Comparison of ENCODE assay signal across 27 cellular contexts in genomic region chr12:121283841-121284240, GRCh38. TPM values are rescaled to one million over a fixed set of nuclear protein-coding genes. Genes with fewer than 3 reads are reported as not detected.
DNase-seq lines count a peak whose midpoint lies in the region; ATAC-seq and TF ChIP-seq lines count a peak whose summit lies in the region.
"Had no signal": no experiment of that assay in that cellular context is flagged by ENCODE, and none has a peak within 500 bp of the region (broad histone marks: within the 10 kb centered on the region; RNA-seq: fewer than 3 reads in every experiment).

No MANE protein-coding gene starts in this region.

- peak overlapping the region; percentile 51 for H3K27ac ChIP-seq in cingulate gyrus (ENCODE audit: low read depth, low read length)
- H3K27ac ChIP-seq in mesendoderm (ENCODE audit: low read depth, low read length) = no peak overlapping the region
- peak overlapping the region; percentile 13 for H3K27ac ChIP-seq in upper lobe of right lung
- H3K27ac ChIP-seq: A549; BLaER1 treated with 17β-estradiol and CSF1 and Interleukin-3, amounts not matched to agents 10 nM and 100 nM; PC-9; RWPE1 had no signal

- H3K79me1 ChIP-seq in mesendoderm (ENCODE audit: low read length) = peaks cover 17% of the 10 kb centered on the region

- TF ChIP-seq CTCF in upper lobe of right lung (IDR thresholded peaks at IDR 0.05) = no peak

- H4K8ac ChIP-seq in mesendoderm (ENCODE audit: low read depth, low read length) = no peak overlapping the region

- H3K23ac ChIP-seq in mesendoderm (ENCODE audit: low read length) = no peak overlapping the region

- H4K5ac ChIP-seq in mesendoderm (ENCODE audit: low read length) = no peak overlapping the region

- H3K36me3 ChIP-seq in mesendoderm (ENCODE audit: control insufficient read depth, insufficient read depth, low read length) (no peaks in the 10 kb centered on the region), upper lobe of right lung (no peaks in the 10 kb centered on the region), MG63 (peaks cover 5% of the 10 kb centered on the region; the same call in 1 of the 2 replicates)

- H3K4me1 ChIP-seq in mesendoderm (ENCODE audit: control insufficient read depth, low read depth, low read length) = peaks cover 24% of the 10 kb centered on the region
- H3K4me1 ChIP-seq in upper lobe of right lung = peaks cover 31% of the 10 kb centered on the region
- H3K4me1 ChIP-seq: A549 had no signal

- in situ Hi-C loops in G401 (cut with HindIII; ENCODE audit: low sequenced_read_pairs) = no loop called here

- H3K4ac ChIP-seq in mesendoderm (ENCODE audit: low read depth, low read length) = no peak overlapping the region

- intact Hi-C loops in upper lobe of right lung (cut with DNase I) = no loop called here

- no peak for ATAC-seq in upper lobe of right lung
- ATAC-seq: A549; CD8-positive, alpha-beta T cell; HCT116 had no signal

- H2BK15ac ChIP-seq in mesendoderm (replicated peaks; ENCODE audit: low read depth) = no peak overlapping the region

- H3K18ac ChIP-seq in mesendoderm (ENCODE audit: low read length) = no peak overlapping the region

- DNase-seq in G401 (ENCODE audit: low spot score) (peak; percentile 15), mesendoderm (no peak), upper lobe of right lung (no peak), KG1 (lab: John Stamatoyannopoulos, UW) (no peak), MG63 (no peak), NOMO-1 (lab: John Stamatoyannopoulos, UW; ENCODE audit: unreplicated experiment in 2 of 2) (no peak)
- DNase-seq: AML-193; CD8-positive, alpha-beta T cell; DMS 273 treated with DMSO at 0.1 percent for 48 hours; DMS79; EL; GF-D8; NCI-H1092; NCI-H1417 treated with DMSO at 0.1 percent for 48 hours; NCI-H1694 treated with DMSO at 0.1 percent for 48 hours; NCI-H2081; NCI-H2171; NCI-H524 treated with DMSO at 0.1 percent for 48 hours; NCI-H82; NK-92 treated with Interleukin-12 subunit alpha and Interleukin-12 subunit beta, amount 100 ng/mL, for 24 hours; PC-9; SHP77 treated with DMSO at 0.1 percent for 48 hours had no signal

- no peak overlapping the region for H3K9ac ChIP-seq in mesendoderm (ENCODE audit: low read length)
- H3K9ac ChIP-seq: BLaER1 treated with 17β-estradiol and CSF1 and Interleukin-3, amounts not matched to agents 10 nM and 100 nM had no signal

- H3K56ac ChIP-seq in mesendoderm (ENCODE audit: low read length) = peak overlapping the region; percentile 58

- no CpG with 5 or more reads among the region's 6 CpGs for WGBS in mesendoderm (ENCODE audit: extremely low coverage, insufficient coverage, low lambda C conversion rate)

- peak overlapping the region; percentile 16 for H2BK5ac ChIP-seq in mesendoderm (ENCODE audit: low read length)

- H3K27me3 ChIP-seq in mesendoderm (ENCODE audit: insufficient read depth, low read length, poor library complexity) = no peaks in the 10 kb centered on the region
- H3K27me3 ChIP-seq in upper lobe of right lung = no peaks in the 10 kb centered on the region
- H3K27me3 ChIP-seq in MG63 = no peaks in the 10 kb centered on the region
- H3K27me3 ChIP-seq: BLaER1 treated with 17β-estradiol and CSF1 and Interleukin-3, amounts not matched to agents 10 nM and 100 nM had no signal

- no peaks in the 10 kb centered on the region for H3K9me3 ChIP-seq in upper lobe of right lung
- no peaks in the 10 kb centered on the region for H3K9me3 ChIP-seq in MG63
- H3K9me3 ChIP-seq: A549; BLaER1 treated with 17β-estradiol and CSF1 and Interleukin-3, amounts not matched to agents 10 nM and 100 nM had no signal

- no peak overlapping the region for H3K4me2 ChIP-seq in mesendoderm (ENCODE audit: low read length)
- H3K4me2 ChIP-seq: A549; BLaER1 treated with 17β-estradiol and CSF1 and Interleukin-3, amounts not matched to agents 10 nM and 100 nM; PC-9 had no signal

- H2BK120ac ChIP-seq in mesendoderm (ENCODE audit: low read depth, low read length) = no peak overlapping the region

- H2AK5ac ChIP-seq in mesendoderm (ENCODE audit: low read length) = no peak overlapping the region

- peaks cover 44% of the 10 kb centered on the region for H3K79me2 ChIP-seq in mesendoderm (ENCODE audit: control insufficient read depth, insufficient read depth, low read length)

- H3K4me3 ChIP-seq in mesendoderm (ENCODE audit: low read length) (no peak overlapping the region), upper lobe of right lung (no peak overlapping the region), MG63 (no peak overlapping the region)
- H3K4me3 ChIP-seq: A549; BLaER1 treated with 17β-estradiol and CSF1 and Interleukin-3, amounts not matched to agents 10 nM and 100 nM; PC-9 had no signal

RNA-seq across cellular contexts. Expression of gene CAMKK2, which starts 12.7 kb away (rescaled TPM):
- total RNA-seq in G401 (2014; rRNA removed; shearing (Covaris generic)) = 22.5 and 27.2 TPM in 2 replicates
- polyA plus RNA-seq in mesendoderm (2013, experiment 1 of 2) = 38.0 TPM
- 35.8 TPM for polyA plus RNA-seq in mesendoderm (2013, experiment 2 of 2)
- 39.3 TPM for total RNA-seq in upper lobe of right lung
- total RNA-seq in MG63 (2014; rRNA removed; shearing (Covaris generic); ENCODE audit: low replicate concordance) = 35.9 and 36.6 TPM in 2 replicates
